In genomic region chr1:28257736-28258135, GRCh38 we compare ENCODE assay signal across 17 cellular contexts. TPM values are rescaled to one million over a fixed set of nuclear protein-coding genes. Genes with fewer than 3 reads are reported as not detected.
DNase-seq lines count a peak whose midpoint lies in the region; ATAC-seq lines count a peak whose summit lies in the region.
"Had no signal": no experiment of that assay in that cellular context is flagged by ENCODE, and none has a peak within 500 bp of the region (broad histone marks: within the 10 kb centered on the region; RNA-seq: fewer than 3 reads in every experiment).

No MANE protein-coding gene starts in this region.

- peaks cover 3% of the 10 kb centered on the region for H3K79me1 ChIP-seq in mesenchymal stem cell (replicated peaks; ENCODE audit: low read length, poor library complexity, severe bottlenecking)

- H2AK5ac ChIP-seq in mesenchymal stem cell (ENCODE audit: low read length, severe bottlenecking), result no peak overlapping the region

- no peak overlapping the region for H2AFZ ChIP-seq in mesenchymal stem cell (ENCODE audit: low read depth, low read length)

- peaks cover 44% of the 10 kb centered on the region for H3K4me1 Mint-ChIP-seq in stimulated activated naive CD8-positive, alpha-beta T cell treated with anti-CD3 and anti-CD28 coated beads, Interleukin-15, Interleukin-2, amounts not matched to agents 100 ng/mL and 50 ng/mL, for 24 hours (ENCODE audit: low read depth)

- H2BK5ac ChIP-seq in mesenchymal stem cell (ENCODE audit: low read depth, low read length, poor library complexity, severe bottlenecking), result no peak overlapping the region

- no peak overlapping the region for H3K18ac ChIP-seq in mesenchymal stem cell (ENCODE audit: low read depth in 1 of 2, low read length in 2 of 2)

- no peak overlapping the region for H2BK120ac ChIP-seq in mesenchymal stem cell (ENCODE audit: low read depth, low read length)

- no peak overlapping the region for H3K23ac ChIP-seq in mesenchymal stem cell (ENCODE audit: low read length in 2 of 2)

- H3K4me2 ChIP-seq in mesenchymal stem cell (ENCODE audit: low read length, poor library complexity, severe bottlenecking), result no peak overlapping the region

- peak overlapping the region in 1 of 2 experiments; percentile 16 for H3K4ac ChIP-seq in mesenchymal stem cell (ENCODE audit: low read depth in 1 of 2, low read length in 2 of 2)

- no peak overlapping the region for H4K8ac ChIP-seq in mesenchymal stem cell (ENCODE audit: low read length)

- peaks cover 11% of the 10 kb centered on the region for H3K4me1 ChIP-seq in mesenchymal stem cell (ENCODE audit: control insufficient read depth, insufficient read depth, low read depth, low read length)

- no peaks in the 10 kb centered on the region for H3K27me3 ChIP-seq in mesenchymal stem cell (ENCODE audit: control insufficient read depth in 1 of 2, insufficient read depth in 1 of 2, low read length in 2 of 2)
- H3K27me3 ChIP-seq: MG63, right lobe of liver had no signal

- no peak overlapping the region for H4K91ac ChIP-seq in mesenchymal stem cell (ENCODE audit: low read length)

- no peaks in the 10 kb centered on the region for H3K9me3 ChIP-seq in mesenchymal stem cell (ENCODE audit: control insufficient read depth, low read length)
- H3K9me3 ChIP-seq: MG63, right lobe of liver had no signal

- no peak overlapping the region for H3K14ac ChIP-seq in mesenchymal stem cell (ENCODE audit: low read length in 2 of 2)

- H2BK12ac ChIP-seq in mesenchymal stem cell (ENCODE audit: low read length in 2 of 2), result no peak overlapping the region

- no peaks in the 10 kb centered on the region for H3K9me3 Mint-ChIP-seq in stimulated activated naive CD8-positive, alpha-beta T cell treated with anti-CD3 and anti-CD28 coated beads, Interleukin-15, Interleukin-2, amounts not matched to agents 100 ng/mL and 50 ng/mL, for 24 hours
- peaks cover 3 to 4% of the 10 kb centered on the region in 2 donors for H3K9me3 Mint-ChIP-seq in activated naive CD4-positive, alpha-beta T cell treated with anti-CD3 and anti-CD28 coated beads, Interleukin-2, amount 50 U/mL, for 72 hours
- H3K9me3 Mint-ChIP-seq: activated CD4-positive, alpha-beta T cell treated with anti-CD3 and anti-CD28 coated beads, Interleukin-2, amount 10 ng/mL, durations not matched to agents 7 days and 5 days; mesothelial cell of epicardium had no signal

- H3K4me3 ChIP-seq in mesenchymal stem cell (ENCODE audit: insufficient read depth in 1 of 2, low read depth in 1 of 2, low read length in 2 of 2), result no peak overlapping the region
- H3K4me3 ChIP-seq: right lobe of liver had no signal

- H3K27me3 Mint-ChIP-seq in stimulated activated naive CD8-positive, alpha-beta T cell treated with anti-CD3 and anti-CD28 coated beads, Interleukin-15, Interleukin-2, amounts not matched to agents 100 ng/mL and 50 ng/mL, for 24 hours, result no peaks in the 10 kb centered on the region

- peaks cover 8% of the 10 kb centered on the region for H3K36me3 Mint-ChIP-seq in stimulated activated naive CD8-positive, alpha-beta T cell treated with anti-CD3 and anti-CD28 coated beads, Interleukin-15, Interleukin-2, amounts not matched to agents 100 ng/mL and 50 ng/mL, for 24 hours (ENCODE audit: low read depth)
- H3K36me3 Mint-ChIP-seq in activated naive CD4-positive, alpha-beta T cell treated with anti-CD3 and anti-CD28 coated beads, Interleukin-2, amount 50 U/mL, for 72 hours, result peaks cover 8 to 15% of the 10 kb centered on the region in 2 donors
- H3K36me3 Mint-ChIP-seq: mesothelial cell of epicardium had no signal

- no peak for DNase-seq in stimulated activated naive CD8-positive, alpha-beta T cell treated with anti-CD3 and anti-CD28 coated beads, Interleukin-15, Interleukin-2, amounts not matched to agents 100 U/mL and 50 U/mL, for 24 hours
- no peak for DNase-seq in activated naive CD4-positive, alpha-beta T cell treated with anti-CD3 and anti-CD28 coated beads, Interleukin-2, amount 50 U/mL, for 72 hours (ENCODE audit: low spot score in 2 of 2)
- DNase-seq in mesenchymal stem cell (no peak), cerebellar nuclear complex (lab: John Stamatoyannopoulos, UW) (no peak), KG1 (lab: John Stamatoyannopoulos, UW) (no peak)
- DNase-seq: activated CD4-positive, alpha-beta T cell treated with anti-CD3 and anti-CD28 coated beads, Interleukin-2, amount 10 ng/mL, durations not matched to agents 7 days and 5 days; activated T-cell treated with anti-CD3 and anti-CD28 coated beads, Interleukin-2, amount 50 U/mL, for 1 hour; H7; left colon; NCI-H146; right lobe of liver had no signal

- no CpG with 5 or more reads among the region's 4 CpGs for WGBS in mesenchymal stem cell

- H3K9ac ChIP-seq in mesenchymal stem cell (ENCODE audit: low read length), result peak overlapping the region; percentile 98

- H3K4me3 Mint-ChIP-seq in stimulated activated naive CD8-positive, alpha-beta T cell treated with anti-CD3 and anti-CD28 coated beads, Interleukin-15, Interleukin-2, amounts not matched to agents 100 ng/mL and 50 ng/mL, for 24 hours, result no peak overlapping the region

- no peak overlapping the region for H2BK15ac ChIP-seq in mesenchymal stem cell (ENCODE audit: low read depth, poor library complexity, severe bottlenecking)

- ATAC-seq in stimulated activated naive CD8-positive, alpha-beta T cell treated with anti-CD3 and anti-CD28 coated beads, Interleukin-15, Interleukin-2, amounts not matched to agents 100 U/mL and 50 U/mL, for 24 hours, result no peak
- no peak for ATAC-seq in activated naive CD4-positive, alpha-beta T cell treated with anti-CD3 and anti-CD28 coated beads, Interleukin-2, amount 50 U/mL, for 72 hours
- no peak for ATAC-seq in HG03432 (IDR thresholded peaks at IDR 0.05; ENCODE audit: unreplicated experiment)
- no peak for ATAC-seq in GM19395 (IDR thresholded peaks at IDR 0.05; ENCODE audit: unreplicated experiment)
- ATAC-seq: HepG2, left colon, right lobe of liver had no signal

- peak overlapping the region; percentile 99 for H3K27ac Mint-ChIP-seq in stimulated activated naive CD8-positive, alpha-beta T cell treated with anti-CD3 and anti-CD28 coated beads, Interleukin-15, Interleukin-2, amounts not matched to agents 100 ng/mL and 50 ng/mL, for 24 hours
- H3K27ac Mint-ChIP-seq in activated naive CD4-positive, alpha-beta T cell treated with anti-CD3 and anti-CD28 coated beads, Interleukin-2, amount 50 U/mL, for 72 hours, result peak overlapping the region; percentile 98 to 99

- H3K36me3 ChIP-seq in mesenchymal stem cell (ENCODE audit: control insufficient read depth in 1 of 2, insufficient read depth in 2 of 2, low read depth in 1 of 2, low read length in 2 of 2), result no peaks in the 10 kb centered on the region
- H3K36me3 ChIP-seq: right lobe of liver had no signal

- no peak overlapping the region for H3K27ac ChIP-seq in mesenchymal stem cell (ENCODE audit: low read length, poor library complexity, severe bottlenecking)
- H3K27ac ChIP-seq: right lobe of liver had no signal

RNA-seq across cellular contexts. Expression of gene SESN2, which starts 1.6 kb away (rescaled TPM):
- total RNA-seq in activated naive CD4-positive, alpha-beta T cell treated with anti-CD3 and anti-CD28 coated beads, Interleukin-2, amount 50 U/mL, for 72 hours, result 10 to 100 TPM; 16.7 to 38.7 TPM
- polyA plus RNA-seq in mesenchymal stem cell (2013, experiment 1 of 2), result 29.9 TPM
- polyA plus RNA-seq in mesenchymal stem cell (2013, experiment 2 of 2), result 29.1 TPM

RNA-seq across cellular contexts. Expression of gene ATP5IF1, which starts 21.8 kb away (rescaled TPM):
- total RNA-seq in activated naive CD4-positive, alpha-beta T cell treated with anti-CD3 and anti-CD28 coated beads, Interleukin-2, amount 50 U/mL, for 72 hours, result 100 to 1,000 TPM; 125 to 195 TPM
- polyA plus RNA-seq in mesenchymal stem cell (2013, experiment 1 of 2), result 410 TPM
- polyA plus RNA-seq in mesenchymal stem cell (2013, experiment 2 of 2), result 423 TPM

RNA-seq across cellular contexts. Expression of gene DNAJC8, which starts 24.9 kb away (rescaled TPM):
- 100 to 1,000 TPM in 1 of 2 donors, 10 to 100 TPM in 1; 95.4 to 103 TPM for total RNA-seq in activated naive CD4-positive, alpha-beta T cell treated with anti-CD3 and anti-CD28 coated beads, Interleukin-2, amount 50 U/mL, for 72 hours
- polyA plus RNA-seq in mesenchymal stem cell (2013, experiment 1 of 2), result 128 TPM
- 125 TPM for polyA plus RNA-seq in mesenchymal stem cell (2013, experiment 2 of 2)
